1 cellular context compared by ENCODE assay signal in genomic region chr9:136729144-136729543, GRCh38.
A peak's percentile ranks its signal among the peaks of the same experiment; 100 is the strongest.
TF ChIP-seq lines count a peak whose summit lies in the region.

No MANE protein-coding gene starts in this region.

TF ChIP-seq in HepG2, 621 proteins besides CTCF, POLR2A, EP300 and RAD21 (continued from another document and continues in another):
- TF ChIP-seq ZNF646 (CRISPR knock-in tag; IDR thresholded peaks at IDR 0.05) (no peak), TRAFD1 (CRISPR knock-in tag; IDR thresholded peaks at IDR 0.05; ENCODE audit: borderline replicate concordance) (no peak), HMGA1 (CRISPR knock-in tag; conservative IDR thresholded peaks at IDR 0.05) (no peak), EED (CRISPR knock-in tag; IDR thresholded peaks at IDR 0.05) (no peak), GFI1 (CRISPR knock-in tag; IDR thresholded peaks at IDR 0.05; ENCODE audit: borderline replicate concordance) (no peak), HMGXB4 (CRISPR knock-in tag; IDR thresholded peaks at IDR 0.05; ENCODE audit: borderline replicate concordance in 1 of 2, low read depth in 1 of 2) (no peak), ARNT2 (CRISPR knock-in tag; IDR thresholded peaks at IDR 0.05; ENCODE audit: low read depth) (no peak), ATRX (CRISPR knock-in tag; IDR thresholded peaks at IDR 0.05; ENCODE audit: borderline replicate concordance) (no peak), ZNF224 (CRISPR knock-in tag; IDR thresholded peaks at IDR 0.05) (no peak), SUZ12 (IDR thresholded peaks at IDR 0.05; ENCODE audit: low read depth, low read length) (no peak), ZNF446 (CRISPR knock-in tag; IDR thresholded peaks at IDR 0.05) (no peak), ZBTB37 (CRISPR knock-in tag; IDR thresholded peaks at IDR 0.05) (no peak), ARID2 (CRISPR knock-in tag; IDR thresholded peaks at IDR 0.05; ENCODE audit: borderline replicate concordance) (no peak), ZNF562 (CRISPR knock-in tag; IDR thresholded peaks at IDR 0.05; ENCODE audit: borderline replicate concordance) (no peak), ZNF382 (CRISPR knock-in tag; IDR thresholded peaks at IDR 0.05; ENCODE audit: borderline replicate concordance) (no peak), ZNF512B (CRISPR knock-in tag; IDR thresholded peaks at IDR 0.05; ENCODE audit: borderline replicate concordance) (no peak), KLF11 (CRISPR knock-in tag; IDR thresholded peaks at IDR 0.05) (no peak), ZNF616 (CRISPR knock-in tag; IDR thresholded peaks at IDR 0.05; ENCODE audit: low read depth) (no peak), ZNF280B (CRISPR knock-in tag; IDR thresholded peaks at IDR 0.05; ENCODE audit: borderline replicate concordance) (0 out of 2 replicates have a peak, but pooled peaks have one; percentile 12), CSRNP1 (CRISPR knock-in tag; IDR thresholded peaks at IDR 0.05) (no peak), ZNF773 (CRISPR knock-in tag; IDR thresholded peaks at IDR 0.05; ENCODE audit: borderline replicate concordance) (no peak), HNRNPL (IDR thresholded peaks at IDR 0.05; ENCODE audit: low read depth, low read length) (0 out of 2 replicates have a peak, but pooled peaks have one; percentile 14), TSC22D2 (CRISPR knock-in tag; IDR thresholded peaks at IDR 0.05; ENCODE audit: borderline replicate concordance) (no peak), CENPBD1 (CRISPR knock-in tag; IDR thresholded peaks at IDR 0.05; ENCODE audit: borderline replicate concordance, low read depth) (no peak), RFX1 (IDR thresholded peaks at IDR 0.05) (no peak), ISL2 (CRISPR knock-in tag; IDR thresholded peaks at IDR 0.05) (no peak), SSRP1 (CRISPR knock-in tag; IDR thresholded peaks at IDR 0.05) (no peak), ZNF44 (CRISPR knock-in tag; IDR thresholded peaks at IDR 0.05) (no peak), CREB3 (CRISPR knock-in tag; IDR thresholded peaks at IDR 0.05) (no peak), HOXA9 (CRISPR knock-in tag; IDR thresholded peaks at IDR 0.05; ENCODE audit: borderline replicate concordance) (no peak), MED8 (CRISPR knock-in tag; IDR thresholded peaks at IDR 0.05; ENCODE audit: insufficient replicate concordance) (no peak), ZNF20 (CRISPR knock-in tag; IDR thresholded peaks at IDR 0.05) (no peak), ETS1 (CRISPR knock-in tag; IDR thresholded peaks at IDR 0.05) (no peak), ZBTB49 (CRISPR knock-in tag; IDR thresholded peaks at IDR 0.05; ENCODE audit: borderline replicate concordance) (no peak)
